In genomic region chr4:74015126-74015780, GRCh38 we compare ENCODE assay signal across 1 cellular context.
TF ChIP-seq lines count a peak whose summit lies in the region.

No MANE protein-coding gene starts in this region.

TF ChIP-seq in A549, 52 proteins besides CTCF, POLR2A, EP300 and RAD21:
- no peak for TF ChIP-seq JUNB (IDR thresholded peaks at IDR 0.05)
- TF ChIP-seq NR3C1 (IDR thresholded peaks at IDR 0.05), result no peak
- TF ChIP-seq BHLHE40 (IDR thresholded peaks at IDR 0.05; ENCODE audit: low read depth, low read length), result no peak
- no peak for TF ChIP-seq CEBPB (IDR thresholded peaks at IDR 0.05)
- no peak for TF ChIP-seq CBX8 (IDR thresholded peaks at IDR 0.05)
- no peak for TF ChIP-seq TFCP2L1 (CRISPR knock-in tag; IDR thresholded peaks at IDR 0.05)
- no peak for TF ChIP-seq HMGXB4 (CRISPR knock-in tag; IDR thresholded peaks at IDR 0.05; ENCODE audit: borderline replicate concordance)
- no peak for TF ChIP-seq RFX5 (IDR thresholded peaks at IDR 0.05)
- no peak for TF ChIP-seq EHF (CRISPR knock-in tag; IDR thresholded peaks at IDR 0.05)
- no peak for TF ChIP-seq MAZ (IDR thresholded peaks at IDR 0.05; ENCODE audit: borderline replicate concordance, low read depth, low read length)
- no peak for TF ChIP-seq NPAS2 (CRISPR knock-in tag; IDR thresholded peaks at IDR 0.05; ENCODE audit: borderline replicate concordance)
- TF ChIP-seq FOXS1 (CRISPR knock-in tag; IDR thresholded peaks at IDR 0.05), result no peak
- no peak for TF ChIP-seq HOXB13 (CRISPR knock-in tag; IDR thresholded peaks at IDR 0.05; ENCODE audit: low read depth)
- no peak for TF ChIP-seq NFE2L2 (conservative IDR thresholded peaks at IDR 0.05; ENCODE audit: low read length)
- no peak for TF ChIP-seq HOXA7 (CRISPR knock-in tag; IDR thresholded peaks at IDR 0.05)
- no peak for TF ChIP-seq RNF2 (IDR thresholded peaks at IDR 0.05; ENCODE audit: borderline replicate concordance, low read depth)
- TF ChIP-seq CHD2 (IDR thresholded peaks at IDR 0.05; ENCODE audit: low read length, partially characterized antibody), result no peak
- no peak for TF ChIP-seq SMC3 (IDR thresholded peaks at IDR 0.05)
